ENCODE assay signal across 11 cellular contexts in the genomic region with DNA sequence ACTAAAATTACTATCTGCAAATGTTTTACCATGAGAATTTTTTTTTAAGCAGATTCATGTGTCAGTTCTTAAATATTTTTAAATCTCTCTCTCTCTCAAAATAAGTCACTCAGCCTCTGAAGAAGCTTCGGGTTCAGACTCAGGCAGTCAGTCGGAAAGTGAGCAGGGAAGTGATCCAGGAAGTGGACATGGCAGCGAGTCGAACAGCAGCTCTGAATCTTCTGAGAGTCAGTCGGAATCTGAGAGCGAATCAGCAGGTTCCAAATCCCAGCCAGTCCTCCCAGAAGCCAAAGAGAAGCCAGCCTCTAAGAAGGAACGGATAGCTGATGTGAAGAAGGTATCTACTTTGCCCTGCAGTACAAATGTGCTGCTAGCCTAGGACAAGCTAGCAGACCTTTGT. TPM values are rescaled to one million over a fixed set of nuclear protein-coding genes. Genes with fewer than 3 reads are reported as not detected.
DNase-seq lines count a peak whose midpoint lies in the region; ATAC-seq and TF ChIP-seq lines count a peak whose summit lies in the region.
"Had no signal": no experiment of that assay in that cellular context is flagged by ENCODE, and none has a peak within 500 bp of the region (broad histone marks: within the 10 kb centered on the region; RNA-seq: fewer than 3 reads in every experiment).

No MANE protein-coding gene starts in this region.

- peaks cover 42 to 60% of the 10 kb centered on the region in 2 donors for H3K4me1 ChIP-seq in thoracic aorta (ENCODE audit: control insufficient read depth in 1 of 2, low read depth in 2 of 2)

- no peaks in the 10 kb centered on the region for H3K9me3 ChIP-seq in thoracic aorta

- H3K4me3 ChIP-seq in thoracic aorta: peak overlapping the region; percentile 22

- DNase-seq in activated T-cell treated with anti-CD3 and anti-CD28 coated beads, Interleukin-2, amount 50 U/mL, for 72 hours: no peak
- DNase-seq in activated T-cell treated with anti-CD3 and anti-CD28 coated beads for 4 hours (no peak), memory B cell (ENCODE audit: low spot score in 2 of 2) (no peak), thoracic aorta (ENCODE audit: low spot score) (no peak), GM10266 (ENCODE audit: extremely low spot score) (no peak)
- DNase-seq: GF-D8, glutamatergic neuron had no signal

- no peak for TF ChIP-seq CTCF in brain (conservative IDR thresholded peaks at IDR 0.05)
- TF ChIP-seq CTCF in thoracic aorta (IDR thresholded peaks at IDR 0.05): no peak
- no peak for TF ChIP-seq CTCF in GM10266 (IDR thresholded peaks at IDR 0.05; ENCODE audit: control insufficient read depth, insufficient read depth, low read depth, missing control alignments)

- peaks cover 96% of the 10 kb centered on the region for H3K4me1 Mint-ChIP-seq in activated T-cell treated with anti-CD3 and anti-CD28 coated beads, Interleukin-2, amount 50 U/mL, for 72 hours (ENCODE audit: low read depth)
- H3K4me1 Mint-ChIP-seq in brain (peaks cover 96% of the 10 kb centered on the region), memory B cell (peaks cover 38% of the 10 kb centered on the region)

- peak overlapping the region in 1 of 2 donors; percentile 51 for H3K27ac ChIP-seq in thoracic aorta

- no peaks in the 10 kb centered on the region for H3K27me3 ChIP-seq in thoracic aorta (replicated peaks; ENCODE audit: insufficient read depth)

- no peak for ATAC-seq in activated T-cell treated with anti-CD3 and anti-CD28 coated beads, Interleukin-2, amount 50 U/mL, for 72 hours (replicated peaks in 1 of 2)
- ATAC-seq in memory B cell (ENCODE audit: low read depth) (no peak), thoracic aorta (ENCODE audit: insufficient number of reproducible peaks, low FRiP score, low read depth) (no peak), GM19035 (IDR thresholded peaks at IDR 0.05; ENCODE audit: unreplicated experiment) (no peak), HG03378 (IDR thresholded peaks at IDR 0.05; ENCODE audit: unreplicated experiment) (no peak)
- ATAC-seq: HCT116 had no signal

- H3K36me3 Mint-ChIP-seq in activated T-cell treated with anti-CD3 and anti-CD28 coated beads, Interleukin-2, amount 50 U/mL, for 72 hours (ENCODE audit: insufficient read depth in 2 of 2): peaks cover 21 to 60% of the 10 kb centered on the region in 2 donors
- H3K36me3 Mint-ChIP-seq in brain (peaks cover 90% of the 10 kb centered on the region), memory B cell (peaks cover 15% of the 10 kb centered on the region)

- peak overlapping the region in 1 of 2 donors; percentile 32 for H3K4me3 Mint-ChIP-seq in activated T-cell treated with anti-CD3 and anti-CD28 coated beads, Interleukin-2, amount 50 U/mL, for 72 hours
- H3K4me3 Mint-ChIP-seq in brain: no peak overlapping the region
- no peak overlapping the region for H3K4me3 Mint-ChIP-seq in memory B cell

- peak overlapping the region; percentile 89 for H3K27ac Mint-ChIP-seq in activated T-cell treated with anti-CD3 and anti-CD28 coated beads, Interleukin-2, amount 50 U/mL, for 72 hours
- peak overlapping the region in 4 of 5 experiments; percentile 25 to 95 (median 50) for H3K27ac Mint-ChIP-seq in brain
- H3K27ac Mint-ChIP-seq in memory B cell: peak overlapping the region; percentile 78

- no peaks in the 10 kb centered on the region for H3K9me3 Mint-ChIP-seq in activated T-cell treated with anti-CD3 and anti-CD28 coated beads, Interleukin-2, amount 50 U/mL, for 72 hours
- H3K9me3 Mint-ChIP-seq in brain (no peaks in the 10 kb centered on the region), memory B cell (no peaks in the 10 kb centered on the region)

- no peaks in the 10 kb centered on the region for H3K27me3 Mint-ChIP-seq in activated T-cell treated with anti-CD3 and anti-CD28 coated beads, Interleukin-2, amount 50 U/mL, for 72 hours (ENCODE audit: low read depth)
- H3K27me3 Mint-ChIP-seq in brain (no peaks in the 10 kb centered on the region), memory B cell (no peaks in the 10 kb centered on the region)

- peaks cover 39% of the 10 kb centered on the region for H3K36me3 ChIP-seq in thoracic aorta

RNA-seq across cellular contexts. Expression of gene CHD2, which starts 24.1 kb away (rescaled TPM):
- total RNA-seq in activated T-cell treated with anti-CD3 and anti-CD28 coated beads, Interleukin-2, amount 50 U/mL, for 72 hours: 100 to 1,000 TPM; 208 to 246 TPM
- polyA plus RNA-seq in brain (ENCODE audit: insufficient read depth, low read depth, low replicate concordance): 28.2 TPM
- total RNA-seq in thoracic aorta: 100 to 1,000 TPM; 143 to 148 TPM
